15 cellular contexts compared by ENCODE assay signal in genomic region chr13:65597839-65598818, GRCh38.
A peak's percentile ranks its signal among the peaks of the same experiment; 100 is the strongest.
DNase-seq lines count a peak whose midpoint lies in the region; ATAC-seq and TF ChIP-seq lines count a peak whose summit lies in the region.
"Had no signal": no experiment of that assay in that cellular context is flagged by ENCODE, and none has a peak within 500 bp of the region (broad histone marks: within the 10 kb centered on the region; RNA-seq: fewer than 3 reads in every experiment).

No MANE protein-coding gene starts in this region.

- H3K9me3 ChIP-seq in right cardiac atrium (ENCODE audit: control insufficient read depth, low read length) (no peaks in the 10 kb centered on the region), upper lobe of right lung (no peaks in the 10 kb centered on the region), osteoblast (ENCODE audit: low read depth, low read length) (no peaks in the 10 kb centered on the region)

- H2AFZ ChIP-seq in osteoblast (ENCODE audit: low read length) = no peak overlapping the region

- in situ Hi-C loops in astrocyte of the cerebellum (cut with HindIII; ENCODE audit: low sequenced_read_pairs) = no loop called here

- 77% methylated on average over 1 of the region's 1 CpG for WGBS in right cardiac atrium

- no peaks in the 10 kb centered on the region for H3K27me3 ChIP-seq in right cardiac atrium (ENCODE audit: control insufficient read depth, insufficient read depth)
- H3K27me3 ChIP-seq in upper lobe of right lung = no peaks in the 10 kb centered on the region
- no peaks in the 10 kb centered on the region for H3K27me3 ChIP-seq in osteoblast (ENCODE audit: insufficient read depth, low read length)
- H3K27me3 ChIP-seq: cardiac muscle cell had no signal

- TF ChIP-seq CTCF in astrocyte of the cerebellum (IDR thresholded peaks at IDR 0.05; ENCODE audit: low read depth, low read length, missing control alignments) = no peak
- no peak for TF ChIP-seq CTCF in upper lobe of right lung (IDR thresholded peaks at IDR 0.05)
- TF ChIP-seq CTCF in osteoblast (IDR thresholded peaks at IDR 0.05; ENCODE audit: extremely low read depth, low read depth, low read length) = no peak

- no peaks in the 10 kb centered on the region for H4K20me1 ChIP-seq in osteoblast (ENCODE audit: insufficient read depth, low read length)

- H3K36me3 ChIP-seq in upper lobe of right lung = no peaks in the 10 kb centered on the region
- H3K36me3 ChIP-seq in osteoblast (ENCODE audit: insufficient read depth, low read length) = no peaks in the 10 kb centered on the region
- H3K36me3 ChIP-seq: cardiac muscle cell had no signal

- H3K27ac ChIP-seq in right cardiac atrium (ENCODE audit: low read length) = no peak overlapping the region
- peak overlapping the region; percentile 49 for H3K27ac ChIP-seq in upper lobe of right lung
- no peak overlapping the region for H3K27ac ChIP-seq in osteoblast (ENCODE audit: low read depth, low read length)
- H3K27ac ChIP-seq: cardiac muscle cell had no signal

- intact Hi-C loops in Right ventricle myocardium superior (cut with DNase I) = no loop called here
- intact Hi-C loops in cardiac septum (cut with DNase I) = no loop called here
- intact Hi-C loops in right cardiac atrium (cut with DNase I) = no loop called here
- intact Hi-C loops in upper lobe of right lung (cut with DNase I) = no loop called here

- H3K4me1 ChIP-seq in right cardiac atrium (ENCODE audit: control insufficient read depth, insufficient read depth, low read length) (no peaks in the 10 kb centered on the region), upper lobe of right lung (no peaks in the 10 kb centered on the region), osteoblast (ENCODE audit: insufficient read depth, low read length) (peaks cover 21% of the 10 kb centered on the region)

- no peaks in the 10 kb centered on the region for H3K79me2 ChIP-seq in osteoblast (ENCODE audit: insufficient read depth, low read length)

- ATAC-seq in Right ventricle myocardium superior (ENCODE audit: poor library complexity) (peak; percentile 49), right cardiac atrium (peak; percentile 48 to 83), upper lobe of right lung (peak; percentile 86), GM18907 (IDR thresholded peaks at IDR 0.05; ENCODE audit: unreplicated experiment) (no peak), GM18517 (IDR thresholded peaks at IDR 0.05; ENCODE audit: unreplicated experiment) (no peak)

- H3K4me3 ChIP-seq in astrocyte of the cerebellum (ENCODE audit: low read depth, low read length) (no peak overlapping the region), right cardiac atrium (ENCODE audit: low read length) (no peak overlapping the region), upper lobe of right lung (no peak overlapping the region), osteoblast (ENCODE audit: insufficient read depth, low read length) (no peak overlapping the region)
- H3K4me3 ChIP-seq: cardiac muscle cell had no signal

- DNase-seq in Right ventricle myocardium superior (no peak), cardiac septum (ENCODE audit: low spot score) (no peak), astrocyte of the cerebellum (ENCODE audit: low read depth) (peak; percentile 50), right cardiac atrium (no peak), upper lobe of right lung (no peak), osteoblast (ENCODE audit: insufficient read length, low spot score, missing footprints) (no peak)
- DNase-seq: activated CD4-positive, alpha-beta memory T cell treated with anti-CD3 and anti-CD28 coated beads, Interleukin-2, amount 10 ng/mL, durations not matched to agents 7 days and 5 days; mammary epithelial cell; NCI-H1930; NCI-H774; nucleus accumbens; SIG-M5 had no signal

- H3K4me2 ChIP-seq in osteoblast (ENCODE audit: insufficient read depth, low read length) = no peak overlapping the region

Comparison
In these comparisons a context has a peak if more than half of its experiments do, and no peak if none do; other contexts are left out.
1. ATAC-seq: peak in Right ventricle myocardium superior (single experiment), right cardiac atrium (2 of 2) and upper lobe of right lung (single experiment); none in GM18907 (single experiment) and GM18517 (single experiment).